Comparison of ENCODE assay signal across 1 cellular context in genomic region chr11:64185323-64186204, GRCh38.
TF ChIP-seq lines count a peak whose summit lies in the region.

TSS of gene STIP1 (plus strand) at chr11:64186171. CDS start at chr11:64186262, 91 bp downstream.

TF ChIP-seq in HepG2, 621 proteins besides CTCF, POLR2A, EP300 and RAD21 (continued from another document and continues in another):
- TF ChIP-seq ZNF775 (CRISPR knock-in tag; IDR thresholded peaks at IDR 0.05; ENCODE audit: borderline replicate concordance) (peak; percentile 80), ZC3H4 (CRISPR knock-in tag; IDR thresholded peaks at IDR 0.05; ENCODE audit: borderline replicate concordance) (no peak), SAFB2 (CRISPR knock-in tag; IDR thresholded peaks at IDR 0.05; ENCODE audit: borderline replicate concordance, low read depth) (peak; percentile 74), ZNF749 (CRISPR knock-in tag; IDR thresholded peaks at IDR 0.05; ENCODE audit: borderline replicate concordance) (peak; percentile 62; the same call in 1 of the 2 replicates), CHD4 (IDR thresholded peaks at IDR 0.05; ENCODE audit: borderline replicate concordance, low read length) (no peak), HNRNPLL (IDR thresholded peaks at IDR 0.05; ENCODE audit: low read depth, low read length, poor library complexity, severe bottlenecking) (peak; percentile 40), ZNF282 (IDR thresholded peaks at IDR 0.05; ENCODE audit: partially characterized antibody) (no peak), HDAC2 (CRISPR knock-in tag; IDR thresholded peaks at IDR 0.05) (peak; percentile 63), ZBTB42 (CRISPR knock-in tag; IDR thresholded peaks at IDR 0.05) (peak; percentile 78; the same call in 1 of the 2 replicates), REXO4 (CRISPR knock-in tag; IDR thresholded peaks at IDR 0.05; ENCODE audit: borderline replicate concordance) (peak; percentile 85; the same call in 1 of the 2 replicates), HNRNPL (IDR thresholded peaks at IDR 0.05; ENCODE audit: low read depth, low read length) (no peak), CC2D1A (CRISPR knock-in tag; IDR thresholded peaks at IDR 0.05) (no peak), PAF1 (CRISPR knock-in tag; IDR thresholded peaks at IDR 0.05) (no peak), FOXA3 (CRISPR knock-in tag; IDR thresholded peaks at IDR 0.05) (no peak; the same call in 1 of the 2 replicates), RNF2 (conservative IDR thresholded peaks at IDR 0.05; ENCODE audit: low read depth) (peak; percentile 98), DNMT3B (CRISPR knock-in tag; conservative IDR thresholded peaks at IDR 0.05) (peak; percentile 94), ZNF33B (CRISPR knock-in tag; IDR thresholded peaks at IDR 0.05) (peak; percentile 99), ZNF136 (CRISPR knock-in tag; IDR thresholded peaks at IDR 0.05; ENCODE audit: low read depth) (peak; percentile 94), SNRNP70 (IDR thresholded peaks at IDR 0.05; ENCODE audit: low read depth, low read length) (no peak), NFE2L2 (IDR thresholded peaks at IDR 0.05; ENCODE audit: low read length) (no peak; the same call in 1 of the 2 replicates), ZNF142 (CRISPR knock-in tag; IDR thresholded peaks at IDR 0.05) (peak; percentile 79; the same call in 1 of the 2 replicates), SP5 (CRISPR knock-in tag; IDR thresholded peaks at IDR 0.05; ENCODE audit: borderline replicate concordance, low read depth) (no peak), TGIF2 (CRISPR knock-in tag; IDR thresholded peaks at IDR 0.05) (peak; percentile 93), ZNF24 (IDR thresholded peaks at IDR 0.05) (peak; percentile 49; the same call in 1 of the 2 replicates), SNAI1 (CRISPR knock-in tag; IDR thresholded peaks at IDR 0.05; ENCODE audit: borderline replicate concordance) (peak; percentile 79; the same call in 1 of the 2 replicates), HOXA9 (CRISPR knock-in tag; IDR thresholded peaks at IDR 0.05; ENCODE audit: borderline replicate concordance) (no peak; the same call in 1 of the 2 replicates), STAT5B (CRISPR knock-in tag; IDR thresholded peaks at IDR 0.05) (peak; percentile 41; the same call in 1 of the 2 replicates), PITX1 (CRISPR knock-in tag; IDR thresholded peaks at IDR 0.05) (peak; percentile 72), MEF2D (CRISPR knock-in tag; IDR thresholded peaks at IDR 0.05) (peak; percentile 85), FOXK2 (IDR thresholded peaks at IDR 0.05) (no peak), GRHL1 (CRISPR knock-in tag; conservative IDR thresholded peaks at IDR 0.05) (no peak; the same call in 1 of the 2 replicates), SKIL (CRISPR knock-in tag; IDR thresholded peaks at IDR 0.05; ENCODE audit: borderline replicate concordance) (peak; percentile 61; the same call in 1 of the 2 replicates), HNF4A (CRISPR knock-in tag; IDR thresholded peaks at IDR 0.05) (no peak), ATF5 (CRISPR knock-in tag; IDR thresholded peaks at IDR 0.05; ENCODE audit: low read depth) (peak; percentile 57; the same call in 1 of the 2 replicates), FOXO1 (CRISPR knock-in tag; IDR thresholded peaks at IDR 0.05) (peak; percentile 58), ZNF274 (CRISPR knock-in tag; IDR thresholded peaks at IDR 0.05) (peak; percentile 98), LCORL (IDR thresholded peaks at IDR 0.05) (no peak), LCORL (CRISPR knock-in tag; IDR thresholded peaks at IDR 0.05) (peak; percentile 61; the same call in 1 of the 2 replicates), RERE (CRISPR knock-in tag; IDR thresholded peaks at IDR 0.05; ENCODE audit: low read depth) (no peak; the same call in 1 of the 2 replicates), NFE2L1 (CRISPR knock-in tag; IDR thresholded peaks at IDR 0.05; ENCODE audit: borderline replicate concordance) (peak; percentile 95; the same call in 1 of the 2 replicates), NFYC (CRISPR knock-in tag; IDR thresholded peaks at IDR 0.05) (peak; percentile 97), ZNF124 (CRISPR knock-in tag; IDR thresholded peaks at IDR 0.05) (peak; percentile 73), THRA (CRISPR knock-in tag; IDR thresholded peaks at IDR 0.05; ENCODE audit: borderline replicate concordance) (no peak; the same call in 1 of the 2 replicates), MED13 (CRISPR knock-in tag; IDR thresholded peaks at IDR 0.05) (no peak), KDM5B (CRISPR knock-in tag; IDR thresholded peaks at IDR 0.05; ENCODE audit: borderline replicate concordance) (peak; percentile 94; the same call in 1 of the 2 replicates), SOX5 (CRISPR knock-in tag; IDR thresholded peaks at IDR 0.05; ENCODE audit: borderline replicate concordance) (no peak), ELF1 (CRISPR knock-in tag; IDR thresholded peaks at IDR 0.05) (peak; percentile 71), ZNF605 (CRISPR knock-in tag; IDR thresholded peaks at IDR 0.05) (peak; percentile 98), DDIT3 (CRISPR knock-in tag; IDR thresholded peaks at IDR 0.05) (no peak), CENPX (CRISPR knock-in tag; IDR thresholded peaks at IDR 0.05) (no peak)
